8 cellular contexts compared by ENCODE assay signal in genomic region chr12:1593232-1594044, GRCh38. TPM values are rescaled to one million over a fixed set of nuclear protein-coding genes. Genes with fewer than 3 reads are reported as not detected.
A peak's percentile ranks its signal among the peaks of the same experiment; 100 is the strongest.
DNase-seq lines count a peak whose midpoint lies in the region; ATAC-seq and TF ChIP-seq lines count a peak whose summit lies in the region.

No MANE protein-coding gene starts in this region.

- H3K4me2 ChIP-seq in PC-9 (peak overlapping the region; percentile 90), parathyroid adenoma (ENCODE audit: low read length) (peak overlapping the region; percentile 79)

- TF ChIP-seq CTCF in PC-9 (conservative IDR thresholded peaks at IDR 0.05) (no peak), glutamatergic neuron (IDR thresholded peaks at IDR 0.05; ENCODE audit: partially characterized antibody, unreplicated experiment) (no peak), parathyroid adenoma (IDR thresholded peaks at IDR 0.05) (no peak)

- H3K79me2 ChIP-seq in PC-9 (ENCODE audit: low read depth) (peaks cover 49% of the 10 kb centered on the region), parathyroid adenoma (peaks cover 26% of the 10 kb centered on the region)

- 0 out of 2 replicates have a peak overlapping the region, but pooled peaks have one; percentile 20 for H3K27ac ChIP-seq in PC-9
- H3K27ac ChIP-seq in parathyroid adenoma: peak overlapping the region; percentile 87

- peaks cover 28% of the 10 kb centered on the region for H3K4me1 Mint-ChIP-seq in glutamatergic neuron (ENCODE audit: low read depth, unreplicated experiment)

- H3K9ac ChIP-seq in parathyroid adenoma: peak overlapping the region; percentile 51

- peaks cover 8% of the 10 kb centered on the region for H3K36me3 Mint-ChIP-seq in glutamatergic neuron (ENCODE audit: unreplicated experiment)

- peaks cover 26% of the 10 kb centered on the region for H3K9me3 Mint-ChIP-seq in glutamatergic neuron (ENCODE audit: unreplicated experiment)

- peak overlapping the region; percentile 94 for H3K4me3 Mint-ChIP-seq in glutamatergic neuron (ENCODE audit: unreplicated experiment)

- ATAC-seq in HG03097 (IDR thresholded peaks at IDR 0.05; ENCODE audit: low FRiP score, unreplicated experiment): peak; percentile 19

- H3K4me3 ChIP-seq in PC-9: peak overlapping the region; percentile 89
- H3K4me3 ChIP-seq in parathyroid adenoma (ENCODE audit: low read depth, low read length): peak overlapping the region; percentile 48

- DNase-seq in NCI-H82 (lab: John Stamatoyannopoulos, UW): peak; percentile 67
- no peak for DNase-seq in NCI-H82 treated with DMSO at 0.1 percent for 48 hours (lab: John Stamatoyannopoulos, UW; ENCODE audit: unreplicated experiment)
- peak; percentile 49 to 65 for DNase-seq in PC-9
- DNase-seq in activated gamma-delta T cell treated with anti-CD3 and anti-CD28 coated beads, Interleukin-2, amount 50 U/mL, for 16 hours (ENCODE audit: low read depth): peak; percentile 25
- peak; percentile 56 for DNase-seq in glutamatergic neuron
- no peak for DNase-seq in NOMO-1 (lab: John Stamatoyannopoulos, UW; ENCODE audit: unreplicated experiment in 2 of 2)

- H3K27me3 ChIP-seq in PC-9 (ENCODE audit: insufficient read depth, low read depth) (no peaks in the 10 kb centered on the region), parathyroid adenoma (ENCODE audit: control insufficient read depth, insufficient read depth, low read length) (no peaks in the 10 kb centered on the region)

- H3K27me3 Mint-ChIP-seq in glutamatergic neuron (ENCODE audit: unreplicated experiment): peaks cover 23% of the 10 kb centered on the region

- no TSS peak for BruUV-seq in PC-9 (replicated peaks; lab: Mats Ljungman, UMichigan)

- CTCF ChIA-PET in PC-9 (lab: Charles Lee): interaction anchor here (1.3 kb wide), 1 partner anchor 475 kb away, joined by 7 read pairs; no protein-coding TSS in a partner anchor

- no peaks in the 10 kb centered on the region for H3K9me2 ChIP-seq in PC-9 (ENCODE audit: insufficient read depth)

- peaks cover 40% of the 10 kb centered on the region for H4K20me1 ChIP-seq in PC-9 (ENCODE audit: insufficient read depth)

- peak overlapping the region; percentile 90 for H3K27ac Mint-ChIP-seq in glutamatergic neuron (ENCODE audit: unreplicated experiment)

- H2AFZ ChIP-seq in PC-9 (peak overlapping the region; percentile 90), parathyroid adenoma (peak overlapping the region; percentile 70)

- intact Hi-C loops in PC-9 (cut with micrococcal nuclease; ENCODE audit: unreplicated experiment): loop anchor here (5.0 kb wide), 2 partner anchors 841 to 1146 kb away; partner anchors contain the start of gene WNK1

- POLR2A ChIA-PET in PC-9 (lab: Charles Lee; ENCODE audit: unreplicated experiment): interaction anchor here (0.7 kb wide), 1 partner anchor 578 kb away, joined by 3 read pairs; no protein-coding TSS in a partner anchor

- H3K9me3 ChIP-seq in PC-9 (ENCODE audit: insufficient read depth, low read depth): no peaks in the 10 kb centered on the region
- H3K9me3 ChIP-seq in parathyroid adenoma (ENCODE audit: control insufficient read depth, low read length): no peaks in the 10 kb centered on the region

- H3K36me3 ChIP-seq in PC-9 (ENCODE audit: low read depth) (no peaks in the 10 kb centered on the region), parathyroid adenoma (ENCODE audit: control insufficient read depth, insufficient read depth, low read length) (no peaks in the 10 kb centered on the region)

- H3F3A ChIP-seq in PC-9 (ENCODE audit: insufficient read depth, low read depth): peaks cover 25% of the 10 kb centered on the region

- H3K4me1 ChIP-seq in PC-9 (replicated peaks; ENCODE audit: insufficient read depth) (peaks cover 46% of the 10 kb centered on the region), parathyroid adenoma (peaks cover 26% of the 10 kb centered on the region)

RNA-seq across cellular contexts. Expression of gene FBXL14, which starts 0.9 kb away (rescaled TPM):
- total RNA-seq in PC-9 (2021): 16.3 and 21.1 TPM in 2 replicates
- 28.8 TPM for total RNA-seq in glutamatergic neuron (ENCODE audit: unreplicated experiment)

RNA-seq across cellular contexts. Expression of gene WNT5B, which starts 35.6 kb away (rescaled TPM):
- 33.1 and 50.2 TPM in 2 replicates for total RNA-seq in PC-9 (2021)
- 16.3 TPM for total RNA-seq in glutamatergic neuron (ENCODE audit: unreplicated experiment)

Comparison
In these comparisons a context has a peak if more than half of its experiments do, and no peak if none do; other contexts are left out.
1. DNase-seq: peak in NCI-H82 (single experiment), PC-9 (2 of 2), activated gamma-delta T cell treated with anti-CD3 and anti-CD28 coated beads, Interleukin-2, amount 50 U/mL, for 16 hours (single experiment) and glutamatergic neuron (single experiment); none in NCI-H82 treated with DMSO at 0.1 percent for 48 hours (single experiment) and NOMO-1 (0 of 2).